ENCODE assay signal across 12 cellular contexts in the genomic region with DNA sequence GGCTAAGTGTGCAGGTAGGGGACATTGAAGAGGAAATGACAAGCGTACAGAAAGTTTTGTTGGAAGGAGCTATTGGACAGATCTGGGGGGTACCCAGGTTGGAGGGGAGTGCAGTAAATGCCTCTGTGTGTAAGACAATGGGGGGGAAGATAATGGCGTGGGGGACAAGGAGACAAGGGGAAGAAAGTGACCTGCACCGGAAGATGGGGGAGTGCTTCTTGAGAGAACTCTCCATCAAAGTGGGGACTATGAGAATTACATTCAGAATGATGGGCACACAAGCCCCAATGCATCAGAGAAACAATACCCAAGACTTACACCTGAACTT.
A peak's percentile ranks its signal among the peaks of the same experiment; 100 is the strongest.
DNase-seq lines count a peak whose midpoint lies in the region; ATAC-seq and TF ChIP-seq lines count a peak whose summit lies in the region.
"Had no signal": no experiment of that assay in that cellular context is flagged by ENCODE, and none has a peak within 500 bp of the region (broad histone marks: within the 10 kb centered on the region; RNA-seq: fewer than 3 reads in every experiment).

No MANE protein-coding gene starts in this region.

- intact Hi-C loops in activated naive CD4-positive, alpha-beta T cell treated with anti-CD3 and anti-CD28 coated beads for 36 hours (cut with micrococcal nuclease): loop anchor here (2.0 kb wide), 1 partner anchor 38 kb away; no protein-coding TSS in a partner anchor
- intact Hi-C loops in activated T-helper 2 cell treated with anti-CD3 and anti-CD28 coated beads, Interferon-gamma antibody, Interleukin-2, Interleukin-4, amounts not matched to agents 10 μg/mL and 5 μg/mL and 100 μg/mL, durations not matched to agents 14 hours and 24 hours and 36 hours (cut with micrococcal nuclease): no loop called here
- intact Hi-C loops in lower lobe of right lung (cut with DNase I): no loop called here

- H3K4me1 Mint-ChIP-seq in activated naive CD4-positive, alpha-beta T cell treated with anti-CD3 and anti-CD28 coated beads for 36 hours (ENCODE audit: low read depth): peaks cover 12% of the 10 kb centered on the region
- H3K4me1 Mint-ChIP-seq in activated T-helper 2 cell treated with anti-CD3 and anti-CD28 coated beads, Interferon-gamma antibody, Interleukin-2, Interleukin-4, amounts not matched to agents 10 μg/mL and 5 μg/mL and 100 μg/mL, durations not matched to agents 14 hours and 24 hours and 36 hours (ENCODE audit: low read depth): peaks cover 13% of the 10 kb centered on the region

- H3K36me3 ChIP-seq in lower lobe of right lung: no peaks in the 10 kb centered on the region
- H3K36me3 ChIP-seq in thoracic aorta: no peaks in the 10 kb centered on the region
- H3K36me3 ChIP-seq: colonic mucosa, tibial nerve had no signal

- H3K27me3 ChIP-seq in lower lobe of right lung (ENCODE audit: low read depth) (no peaks in the 10 kb centered on the region), thoracic aorta (replicated peaks; ENCODE audit: insufficient read depth) (no peaks in the 10 kb centered on the region)
- H3K27me3 ChIP-seq: colonic mucosa, tibial nerve had no signal

- peak; percentile 12 for DNase-seq in activated naive CD4-positive, alpha-beta T cell treated with anti-CD3 and anti-CD28 coated beads for 36 hours
- DNase-seq in activated naive CD4-positive, alpha-beta T cell treated with anti-CD3 and anti-CD28 coated beads, Interleukin-2, amount 50 U/mL, for 16 hours: no peak
- no peak for DNase-seq in activated T-helper 2 cell treated with anti-CD3 and anti-CD28 coated beads, Interferon-gamma antibody, Interleukin-2, Interleukin-4, amounts not matched to agents 10 μg/mL and 5 μg/mL and 100 μg/mL, durations not matched to agents 14 hours and 24 hours and 36 hours (ENCODE audit: low spot score)
- no peak for DNase-seq in lower lobe of right lung
- DNase-seq in thoracic aorta (ENCODE audit: low spot score): no peak
- DNase-seq in stimulated activated CD4-positive, alpha-beta T cell treated with anti-CD3 and anti-CD28 coated beads, Interleukin-4, amount 100 ng/mL, for 24 hours: no peak
- no peak for DNase-seq in stimulated activated naive CD4-positive, alpha-beta T cell treated with Interleukin-2 at 50 U/mL for 16 hours (lab: John Stamatoyannopoulos, UW)
- DNase-seq: colonic mucosa, Karpas-422 had no signal

- H3K27ac ChIP-seq in lower lobe of right lung (peak overlapping the region; percentile 46), thoracic aorta (no peak overlapping the region)
- H3K27ac ChIP-seq: C4-2B, colonic mucosa had no signal

- H3K4me3 ChIP-seq in lower lobe of right lung (peak overlapping the region; percentile 44), thoracic aorta (peak overlapping the region; percentile 52)

- H3K36me3 Mint-ChIP-seq in activated naive CD4-positive, alpha-beta T cell treated with anti-CD3 and anti-CD28 coated beads for 36 hours (ENCODE audit: low read depth): no peaks in the 10 kb centered on the region
- H3K36me3 Mint-ChIP-seq in activated T-helper 2 cell treated with anti-CD3 and anti-CD28 coated beads, Interferon-gamma antibody, Interleukin-2, Interleukin-4, amounts not matched to agents 10 μg/mL and 5 μg/mL and 100 μg/mL, durations not matched to agents 14 hours and 24 hours and 36 hours (ENCODE audit: low read depth): no peaks in the 10 kb centered on the region

- no peaks in the 10 kb centered on the region for H3K9me3 Mint-ChIP-seq in activated naive CD4-positive, alpha-beta T cell treated with anti-CD3 and anti-CD28 coated beads for 36 hours
- no peaks in the 10 kb centered on the region for H3K9me3 Mint-ChIP-seq in activated T-helper 2 cell treated with anti-CD3 and anti-CD28 coated beads, Interferon-gamma antibody, Interleukin-2, Interleukin-4, amounts not matched to agents 10 μg/mL and 5 μg/mL and 100 μg/mL, durations not matched to agents 14 hours and 24 hours and 36 hours

- CTCF ChIA-PET in activated naive CD4-positive, alpha-beta T cell treated with anti-CD3 and anti-CD28 coated beads for 36 hours (lab: Charles Lee): interaction anchor here (0.8 to 1.1 kb wide), 2 partner anchors 12 to 557 kb away, joined by 4 to 6 read pairs; no protein-coding TSS in a partner anchor

- TF ChIP-seq CTCF in lower lobe of right lung (IDR thresholded peaks at IDR 0.05) (no peak), thoracic aorta (IDR thresholded peaks at IDR 0.05) (no peak)

- H3K27ac Mint-ChIP-seq in activated naive CD4-positive, alpha-beta T cell treated with anti-CD3 and anti-CD28 coated beads for 36 hours: peak overlapping the region; percentile 51
- peak overlapping the region; percentile 64 for H3K27ac Mint-ChIP-seq in activated T-helper 2 cell treated with anti-CD3 and anti-CD28 coated beads, Interferon-gamma antibody, Interleukin-2, Interleukin-4, amounts not matched to agents 10 μg/mL and 5 μg/mL and 100 μg/mL, durations not matched to agents 14 hours and 24 hours and 36 hours

- H3K27me3 Mint-ChIP-seq in activated naive CD4-positive, alpha-beta T cell treated with anti-CD3 and anti-CD28 coated beads for 36 hours (ENCODE audit: low read depth): no peaks in the 10 kb centered on the region
- H3K27me3 Mint-ChIP-seq in activated T-helper 2 cell treated with anti-CD3 and anti-CD28 coated beads, Interferon-gamma antibody, Interleukin-2, Interleukin-4, amounts not matched to agents 10 μg/mL and 5 μg/mL and 100 μg/mL, durations not matched to agents 14 hours and 24 hours and 36 hours (ENCODE audit: low read depth): peaks cover 2% of the 10 kb centered on the region

- ATAC-seq in lower lobe of right lung: peak; percentile 12 to 14
- ATAC-seq in thoracic aorta (ENCODE audit: insufficient number of reproducible peaks, low FRiP score, low read depth): no peak
- no peak for ATAC-seq in GM21360 (IDR thresholded peaks at IDR 0.05; ENCODE audit: unreplicated experiment)

- no peaks in the 10 kb centered on the region for H3K9me3 ChIP-seq in lower lobe of right lung
- H3K9me3 ChIP-seq in thoracic aorta: no peaks in the 10 kb centered on the region
- H3K9me3 ChIP-seq: colonic mucosa, tibial nerve had no signal

- H3K4me3 Mint-ChIP-seq in activated naive CD4-positive, alpha-beta T cell treated with anti-CD3 and anti-CD28 coated beads for 36 hours: peak overlapping the region; percentile 56
- peak overlapping the region; percentile 71 for H3K4me3 Mint-ChIP-seq in activated T-helper 2 cell treated with anti-CD3 and anti-CD28 coated beads, Interferon-gamma antibody, Interleukin-2, Interleukin-4, amounts not matched to agents 10 μg/mL and 5 μg/mL and 100 μg/mL, durations not matched to agents 14 hours and 24 hours and 36 hours (ENCODE audit: low read depth)

- H3K4me1 ChIP-seq in lower lobe of right lung: no peaks in the 10 kb centered on the region
- no peaks in the 10 kb centered on the region for H3K4me1 ChIP-seq in thoracic aorta (ENCODE audit: control insufficient read depth in 1 of 2, low read depth in 2 of 2)

Comparison
In these comparisons a context has a peak if more than half of its experiments do, and no peak if none do; other contexts are left out.
1. ATAC-seq: peak in lower lobe of right lung (2 of 2); none in thoracic aorta (single experiment) and GM21360 (single experiment).